33 cellular contexts compared by ENCODE assay signal in the genomic region with DNA sequence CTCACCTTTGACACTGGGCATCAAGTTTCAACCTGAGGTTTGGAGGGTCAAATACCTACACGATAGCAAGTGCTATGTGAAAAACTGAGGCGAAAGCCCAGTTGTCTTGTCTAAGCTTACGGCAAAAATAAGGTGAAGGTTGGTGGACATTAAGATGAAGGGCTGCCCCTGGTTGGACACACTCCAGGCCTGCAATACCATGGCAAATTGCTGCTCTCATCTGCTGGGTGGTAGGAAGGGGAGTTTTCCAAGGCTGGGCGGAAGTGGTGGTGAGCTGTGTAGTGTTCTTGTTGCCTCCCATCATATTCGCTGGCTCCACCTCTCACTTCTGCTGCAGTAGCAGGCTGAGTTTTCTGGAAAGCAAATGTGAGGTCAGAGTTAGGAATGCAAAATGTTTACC. TPM values are rescaled to one million over a fixed set of nuclear protein-coding genes. Genes with fewer than 3 reads are reported as not detected.
"Had no signal": no experiment of that assay in that cellular context is flagged by ENCODE, and none has a peak within 500 bp of the region (broad histone marks: within the 10 kb centered on the region; RNA-seq: fewer than 3 reads in every experiment).

No MANE protein-coding gene starts in this region.

- H3K4me1 ChIP-seq: gastrocnemius medialis, lower lobe of right lung, pancreas, right lobe of liver, stomach, thyroid gland had no signal

- ATAC-seq: effector memory CD8-positive, alpha-beta T cell; gastrocnemius medialis; left ventricle myocardium superior; naive thymus-derived CD8-positive, alpha-beta T cell; pancreas; right lobe of liver had no signal

- FAIRE-seq: keratinocyte, pancreas had no signal

- H3K36me3 ChIP-seq: gastrocnemius medialis, lower lobe of right lung, pancreas, right lobe of liver, stomach, thyroid gland had no signal

- DNase-seq: effector memory CD8-positive, alpha-beta T cell; foreskin fibroblast; gastrocnemius medialis; head of caudate nucleus; left ventricle myocardium superior; lower lobe of right lung; naive thymus-derived CD8-positive, alpha-beta T cell; occipital lobe; pancreas; retina; right lobe of liver; stimulated activated CD4-positive, alpha-beta T cell treated with anti-CD3 and anti-CD28 coated beads, Interleukin-12 subunit alpha, Interleukin-12 subunit beta, amount 100 ng/mL, for 4 hours; stimulated activated CD4-positive, alpha-beta T cell treated with anti-CD3 and anti-CD28 coated beads, Interleukin-1b, Interleukin-23, amount 100 ng/mL, for 48 hours; stimulated activated CD4-positive, alpha-beta T cell treated with anti-CD3 and anti-CD28 coated beads, Interleukin-4, amount 100 ng/mL, for 1 hour; stimulated activated CD8-positive, alpha-beta memory T cell treated with anti-CD3 and anti-CD28 coated beads, Interleukin-4, amount 100 ng/mL, for 48 hours; stimulated activated naive CD4-positive, alpha-beta T cell; stomach; thyroid gland; trophoblast cell had no signal

- H3K27ac ChIP-seq: coronary artery, gastrocnemius medialis, lower lobe of right lung, pancreas, right lobe of liver, stomach, thyroid gland had no signal

- H3K4me3 ChIP-seq: coronary artery, gastrocnemius medialis, lower lobe of right lung, pancreas, right lobe of liver, smooth muscle cell, stomach, thyroid gland had no signal

- H3K27me3 ChIP-seq: gastrocnemius medialis, pancreas, right lobe of liver, stomach, thyroid gland had no signal

- H3K9me3 ChIP-seq: gastrocnemius medialis, lower lobe of right lung, pancreas, right lobe of liver, stomach, thyroid gland had no signal

RNA-seq across cellular contexts. Expression of a gene that starts 33.6 kb away (rescaled TPM):
- total RNA-seq: dermis microvascular lymphatic vessel endothelial cell; gastrocnemius medialis; glomerular endothelial cell; left ventricle myocardium superior; lower lobe of right lung; mesenteric fat pad; myocyte; naive thymus-derived CD8-positive, alpha-beta T cell; occipital lobe; pancreas; posterior vena cava; pulmonary artery endothelial cell; right lobe of liver; smooth muscle cell; stomach; subcutaneous adipose tissue; temporal lobe; thyroid gland; urinary bladder had no signal
- polyA plus RNA-seq: esophagus; keratinocyte; naive thymus-derived CD8-positive, alpha-beta T cell; neural cell; pancreas; smooth muscle cell; stomach; urinary bladder had no signal
